8 cellular contexts compared by ENCODE assay signal in genomic region chr9:133991211-133991921, GRCh38. TPM values are rescaled to one million over a fixed set of nuclear protein-coding genes. Genes with fewer than 3 reads are reported as not detected.
A peak's percentile ranks its signal among the peaks of the same experiment; 100 is the strongest.
DNase-seq lines count a peak whose midpoint lies in the region; ATAC-seq and TF ChIP-seq lines count a peak whose summit lies in the region.

No MANE protein-coding gene starts in this region.

- TF ChIP-seq CTCF in activated B cell treated with CpG ODN at 0.5 μM for 24 hours (IDR thresholded peaks at IDR 0.05) (no peak), right atrium auricular region (IDR thresholded peaks at IDR 0.05) (no peak)

- peak overlapping the region; percentile 90 for H3K4me3 Mint-ChIP-seq in activated B cell treated with CpG ODN at 0.5 μM for 24 hours

- CTCF ChIA-PET in activated B cell treated with CpG ODN at 0.5 μM for 24 hours (lab: Charles Lee) = interaction anchor here (1.0 to 1.1 kb wide), 2 partner anchors 38 to 209 kb away, joined by 3 to 5 read pairs; no protein-coding TSS in a partner anchor

- H3K4me3 ChIP-seq in right atrium auricular region = peak overlapping the region; percentile 66 to 76
- H3K4me3 ChIP-seq in skin epidermis = peak overlapping the region; percentile 44 to 71 (median 61)

- H3K27me3 ChIP-seq in right atrium auricular region = no peaks in the 10 kb centered on the region

- no peaks in the 10 kb centered on the region for H3K27me3 Mint-ChIP-seq in activated B cell treated with CpG ODN at 0.5 μM for 24 hours

- no peaks in the 10 kb centered on the region for H3K9me3 ChIP-seq in right atrium auricular region

- peak overlapping the region; percentile 53 for H3K27ac Mint-ChIP-seq in activated B cell treated with CpG ODN at 0.5 μM for 24 hours

- no peaks in the 10 kb centered on the region for H3K36me3 ChIP-seq in right atrium auricular region

- peak; percentile 8 for TF ChIP-seq POLR2A in GM15510 (IDR thresholded peaks at IDR 0.05; ENCODE audit: borderline replicate concordance, extremely low read depth, insufficient read length)

- intact Hi-C loops in activated B cell treated with CpG ODN at 0.5 μM for 24 hours (cut with micrococcal nuclease) = loop anchor here (5.0 kb wide), 4 partner anchors 64 to 254 kb away; partner anchors contain the start of gene SARDH

- POLR2A ChIA-PET in activated B cell treated with CpG ODN at 0.5 μM for 24 hours (lab: Charles Lee) = interaction anchor here (0.7 to 4.3 kb wide), 3 partner anchors 11 to 197 kb away, joined by 3 to 30 read pairs (median 3); no protein-coding TSS in a partner anchor

- H3K4me1 Mint-ChIP-seq in activated B cell treated with CpG ODN at 0.5 μM for 24 hours = peaks cover 53% of the 10 kb centered on the region

- peaks cover 0 to 38% of the 10 kb centered on the region in 2 donors for H3K4me1 ChIP-seq in right atrium auricular region

- ATAC-seq in HG02840 (IDR thresholded peaks at IDR 0.05; ENCODE audit: low FRiP score, unreplicated experiment) (peak; percentile 2), activated B cell treated with CpG ODN at 0.5 μM for 24 hours (ENCODE audit: low read depth) (peak; percentile 2)

- DNase-seq in activated B cell treated with CpG ODN at 0.5 μM for 24 hours (peak; percentile 43), right atrium auricular region (ENCODE audit: low spot score) (no peak), islet precursor cell (no peak), mesenteric fat pad (ENCODE audit: low spot score) (no peak), T1000 (lab: John Stamatoyannopoulos, UW) (no peak)

- H3K36me3 Mint-ChIP-seq in activated B cell treated with CpG ODN at 0.5 μM for 24 hours (ENCODE audit: low read depth) = peaks cover 8% of the 10 kb centered on the region

- peak overlapping the region; percentile 56 to 59 for H3K27ac ChIP-seq in right atrium auricular region
- peak overlapping the region; percentile 9 to 94 (median 72) for H3K27ac ChIP-seq in skin epidermis

- no peaks in the 10 kb centered on the region for H3K9me3 Mint-ChIP-seq in activated B cell treated with CpG ODN at 0.5 μM for 24 hours

RNA-seq across cellular contexts. Expression of gene VAV2, which starts 0.8 kb away (rescaled TPM):
- total RNA-seq in activated B cell treated with CpG ODN at 0.5 μM for 24 hours (92.9 and 99.6 TPM in 2 replicates), right atrium auricular region (1 to 10 TPM; 3.4 to 6.0 TPM), mesenteric fat pad (19.3 TPM)

RNA-seq across cellular contexts. Expression of gene BRD3OS, which starts 33.9 kb away (rescaled TPM):
- total RNA-seq in activated B cell treated with CpG ODN at 0.5 μM for 24 hours = 17.3 and 19.3 TPM in 2 replicates
- 10 to 100 TPM in 1 of 2 donors, 1 to 10 TPM in 1; 7.8 to 11.2 TPM for total RNA-seq in right atrium auricular region
- total RNA-seq in mesenteric fat pad = 13.5 TPM
